ENCODE assay signal across 28 cellular contexts in genomic region chr1:229973297-229973612, GRCh38.
"Had no signal": no experiment of that assay in that cellular context is flagged by ENCODE, and none has a peak within 500 bp of the region (broad histone marks: within the 10 kb centered on the region; RNA-seq: fewer than 3 reads in every experiment).

No MANE protein-coding gene starts in this region.

- H3K36me3 ChIP-seq: left ventricle myocardium inferior, pancreas, prostate gland, sigmoid colon, tibial nerve, uterus had no signal

- H3K9me3 ChIP-seq: pancreas, prostate gland, uterus had no signal

- H3K27me3 ChIP-seq: pancreas, sigmoid colon, tibial nerve, uterus had no signal

- H3K4me1 Mint-ChIP-seq: immature natural killer cell; naive B cell; natural killer cell; nephron progenitor cell; stimulated activated memory B cell treated with anti-CD40 and anti-IgM and Interleukin-4, amounts not matched to agents 10 μg/mL and 1 μg/mL and 100 μg/mL, for 72 hours; stimulated activated naive CD8-positive, alpha-beta T cell treated with anti-CD3 and anti-CD28 coated beads, Interleukin-15, amount 100 ng/mL, for 72 hours had no signal

- H3K4me3 Mint-ChIP-seq: immature natural killer cell; mesothelial cell of epicardium; naive B cell; natural killer cell; nephron progenitor cell; stimulated activated memory B cell treated with anti-CD40 and anti-IgM and Interleukin-4, amounts not matched to agents 10 μg/mL and 1 μg/mL and 100 μg/mL, for 72 hours; stimulated activated naive CD8-positive, alpha-beta T cell treated with anti-CD3 and anti-CD28 coated beads, Interleukin-15, amount 100 ng/mL, for 72 hours; type B pancreatic cell had no signal

- H3K27ac Mint-ChIP-seq: immature natural killer cell; mesothelial cell of epicardium; naive B cell; natural killer cell; nephron progenitor cell; stimulated activated memory B cell treated with anti-CD40 and anti-IgM and Interleukin-4, amounts not matched to agents 10 μg/mL and 1 μg/mL and 100 μg/mL, for 72 hours; stimulated activated naive CD8-positive, alpha-beta T cell treated with anti-CD3 and anti-CD28 coated beads, Interleukin-15, amount 100 ng/mL, for 72 hours; type B pancreatic cell had no signal

- ATAC-seq: natural killer cell; right cardiac atrium; stimulated activated memory B cell treated with anti-CD40 and anti-IgM and Interleukin-4, amounts not matched to agents 10 μg/mL and 1 μg/mL and 100 μg/mL, for 72 hours; stimulated activated naive CD8-positive, alpha-beta T cell treated with anti-CD3 and anti-CD28 coated beads, Interleukin-15, amount 100 ng/mL, for 72 hours had no signal

- DNase-seq: hypothalamus; immature natural killer cell; kidney; left ventricle myocardium inferior; naive B cell; natural killer cell; nephron progenitor cell; nucleus accumbens; pancreas; posterior cingulate gyrus; retina; right cardiac atrium; sigmoid colon; small intestine; stimulated activated CD4-positive, alpha-beta T cell treated with anti-CD3 and anti-CD28 coated beads, Interleukin-1b, Interleukin-23, amount 100 ng/mL, for 48 hours; stimulated activated CD4-positive, alpha-beta T cell treated with anti-CD3 and anti-CD28 coated beads, Interleukin-2, amount 100 ng/mL, for 48 hours; stimulated activated CD4-positive, alpha-beta T cell treated with anti-CD3 and anti-CD28 coated beads, Interleukin-4, amount 100 ng/mL, for 4 hours; stimulated activated CD8-positive, alpha-beta memory T cell treated with anti-CD3 and anti-CD28 coated beads, Interleukin-4, amount 100 ng/mL, for 48 hours; stimulated activated naive CD4-positive, alpha-beta T cell treated with Interleukin-2 at 50 U/mL for 16 hours; stimulated activated naive CD8-positive, alpha-beta T cell treated with anti-CD3 and anti-CD28 coated beads, Interleukin-15, amount 100 ng/mL, for 72 hours; substantia nigra; uterus had no signal

- H3K4me1 ChIP-seq: left ventricle myocardium inferior, pancreas, prostate gland, sigmoid colon, tibial nerve, uterus had no signal

- H3K4me3 ChIP-seq: left ventricle myocardium inferior, lung, pancreas, prostate gland, sigmoid colon, tibial nerve, uterus had no signal

- H3K27ac ChIP-seq: left ventricle myocardium inferior, pancreas, prostate gland, sigmoid colon, tibial nerve, uterus had no signal

- H3K36me3 Mint-ChIP-seq: mesothelial cell of epicardium, natural killer cell, type B pancreatic cell had no signal

- H3K27me3 Mint-ChIP-seq: stimulated activated memory B cell treated with anti-CD40 and anti-IgM and Interleukin-4, amounts not matched to agents 10 μg/mL and 1 μg/mL and 100 μg/mL, for 72 hours had no signal
